Comparison of ENCODE assay signal across 8 cellular contexts in the genomic region with DNA sequence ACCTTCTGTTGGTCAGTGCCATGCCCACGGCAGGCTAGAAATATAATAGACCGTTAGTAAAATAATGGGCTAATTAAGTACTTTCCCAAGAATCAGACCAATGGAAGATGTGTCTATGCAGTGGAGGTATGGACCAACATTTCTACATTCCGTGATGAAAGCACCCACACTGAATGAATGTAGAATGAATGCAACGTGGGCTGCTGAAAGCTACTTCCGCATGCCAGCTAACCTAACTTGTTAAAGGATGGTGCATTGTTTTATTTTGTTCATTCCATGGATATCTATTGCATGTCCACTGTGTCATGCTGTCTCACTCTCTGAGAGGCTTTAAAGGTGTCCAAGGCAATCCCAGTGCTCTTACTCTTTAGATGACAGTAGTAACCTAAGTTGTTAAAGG.
"Had no signal": no experiment of that assay in that cellular context is flagged by ENCODE, and none has a peak within 500 bp of the region (broad histone marks: within the 10 kb centered on the region; RNA-seq: fewer than 3 reads in every experiment).

No MANE protein-coding gene starts in this region.

- H3K4me2 ChIP-seq: GM23338 had no signal

- ATAC-seq: GM23338 had no signal

- DNase-seq: H9, HCEC 1CT, IMR-90, KBM-7 had no signal

- H3K4me3 ChIP-seq: GM23338 had no signal

- H2AFZ ChIP-seq: GM23338 had no signal

- FAIRE-seq: H1, H54, HTR-8/SVneo had no signal
